15 cellular contexts compared by ENCODE assay signal in the genomic region with DNA sequence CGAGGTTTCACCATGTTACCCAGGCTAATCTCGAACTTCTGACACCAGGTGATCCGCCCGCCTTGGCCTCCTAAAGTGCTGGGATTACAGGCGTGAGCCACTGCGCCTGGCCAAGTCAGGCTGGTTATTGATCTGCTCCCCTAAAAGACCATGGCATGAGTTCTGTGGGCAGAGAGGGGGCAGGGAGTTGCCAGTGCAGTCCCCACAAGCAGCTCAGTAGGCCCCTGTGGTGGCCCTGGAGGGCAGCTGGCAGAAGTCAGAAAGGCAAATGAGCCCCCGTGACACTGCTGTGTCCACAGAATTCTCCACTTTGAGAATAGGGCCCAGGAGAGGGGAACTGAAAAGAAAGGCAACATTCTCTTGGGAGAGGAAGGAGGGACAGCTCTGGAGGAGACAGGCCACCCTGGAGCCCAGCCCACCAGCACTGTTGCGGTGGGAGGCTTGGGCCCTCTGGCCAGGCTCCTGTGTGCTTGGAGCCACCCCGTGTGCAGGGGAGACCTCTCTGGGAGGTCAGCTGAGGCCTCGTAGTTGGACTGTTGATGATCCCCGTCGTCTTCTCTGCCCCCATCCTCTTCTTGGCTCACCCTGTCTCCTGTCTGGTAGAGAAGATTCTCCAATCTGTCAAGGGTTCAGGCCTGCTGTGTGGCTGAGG. TPM values are rescaled to one million over a fixed set of nuclear protein-coding genes. Genes with fewer than 3 reads are reported as not detected.
DNase-seq lines count a peak whose midpoint lies in the region; ATAC-seq and TF ChIP-seq lines count a peak whose summit lies in the region.
"Had no signal": no experiment of that assay in that cellular context is flagged by ENCODE, and none has a peak within 500 bp of the region (broad histone marks: within the 10 kb centered on the region; RNA-seq: fewer than 3 reads in every experiment).

No MANE protein-coding gene starts in this region.

- TF ChIP-seq EP300 in sigmoid colon (IDR thresholded peaks at IDR 0.05): no peak

- H3K4me1 ChIP-seq in Peyer's patch: peaks cover 0 to 64% (median 44%) of the 10 kb centered on the region in 4 donors
- peaks cover 19% of the 10 kb centered on the region for H3K4me1 ChIP-seq in fibroblast of lung (ENCODE audit: control insufficient read depth, extremely low read depth, insufficient read depth, low read length)
- peaks cover 0 to 69% (median 66%) of the 10 kb centered on the region in 4 donors for H3K4me1 ChIP-seq in sigmoid colon
- peaks cover 5% of the 10 kb centered on the region; the same call in 1 of the 2 replicates for H3K4me1 ChIP-seq in BE2C
- peaks cover 46% of the 10 kb centered on the region for H3K4me1 ChIP-seq in Karpas-422 (ENCODE audit: low read length)

- H3K27ac ChIP-seq in Peyer's patch: peak overlapping the region in 3 of 4 donors; percentile 49 to 88 (median 85)
- peak overlapping the region; percentile 31 for H3K27ac ChIP-seq in fibroblast of lung (ENCODE audit: insufficient read depth, low read length)
- H3K27ac ChIP-seq in sigmoid colon: peak overlapping the region; percentile 83 to 98 (median 94)
- H3K27ac ChIP-seq in Karpas-422 (ENCODE audit: low read length): no peak overlapping the region

- WGBS in sigmoid colon, 2 donors: 74 to 82% methylated on average over 12 of the region's 12 CpGs

- TF ChIP-seq CTCF in CD14-positive monocyte (IDR thresholded peaks at IDR 0.05) (no peak), Peyer's patch (IDR thresholded peaks at IDR 0.05) (no peak), fibroblast of lung (conservative IDR thresholded peaks at IDR 0.05 in 1 of 2, IDR thresholded peaks at IDR 0.05 in 1 of 2; ENCODE audit: low read depth in 1 of 2, low read length in 2 of 2) (no peak), sigmoid colon (IDR thresholded peaks at IDR 0.05) (no peak), BE2C (IDR thresholded peaks at IDR 0.05; ENCODE audit: low read depth, low read length) (no peak)

- H3K4me3 ChIP-seq in Peyer's patch (no peak overlapping the region), fibroblast of lung (replicated peaks in 1 of 4; ENCODE audit: control extremely low read depth in 1 of 4, insufficient read depth in 1 of 4, low read depth in 3 of 4, low read length in 4 of 4) (no peak overlapping the region), sigmoid colon (no peak overlapping the region), BE2C (ENCODE audit: low read depth, low read length) (no peak overlapping the region), Karpas-422 (ENCODE audit: low read length) (no peak overlapping the region)

- DNase-seq in CD14-positive monocyte (ENCODE audit: low spot score) (no peak), Peyer's patch (no peak), fibroblast of lung (ENCODE audit: low read depth in 2 of 2) (no peak), sigmoid colon (no peak), BE2C (no peak), Karpas-422 (no peak)
- DNase-seq: cerebellar nuclear complex; NCI-H524; SK-N-SH; stimulated activated CD4-positive, alpha-beta T cell treated with anti-CD3 and anti-CD28 coated beads, Interleukin-15, amount 100 ng/mL, for 24 hours had no signal

- peak overlapping the region; percentile 99 to 100 (median 99) for H3K27ac Mint-ChIP-seq in CD14-positive monocyte

- peak overlapping the region; percentile 27 for H3K4me2 ChIP-seq in fibroblast of lung (ENCODE audit: extremely low read depth, insufficient read depth, low read length)
- H3K4me2 ChIP-seq in Karpas-422 (ENCODE audit: low read depth, low read length, poor library complexity, severe bottlenecking): no peak overlapping the region

- no peaks in the 10 kb centered on the region for H3K9me2 ChIP-seq in Karpas-422 (replicated peaks; ENCODE audit: insufficient read depth, low read length)
- H3K9me2 ChIP-seq: SK-N-SH had no signal

- TF ChIP-seq POLR2A in Peyer's patch (IDR thresholded peaks at IDR 0.05): no peak
- TF ChIP-seq POLR2A in sigmoid colon (IDR thresholded peaks at IDR 0.05): no peak

- H3K79me2 ChIP-seq in fibroblast of lung (ENCODE audit: control insufficient read depth, insufficient read depth, low read length) (peaks cover 70% of the 10 kb centered on the region), Karpas-422 (ENCODE audit: low read length) (peaks cover 67% of the 10 kb centered on the region)

- H3K9ac ChIP-seq in fibroblast of lung (ENCODE audit: insufficient read depth, low read length): no peak overlapping the region
- no peak overlapping the region for H3K9ac ChIP-seq in Karpas-422 (ENCODE audit: low read length)
- H3K9ac ChIP-seq: SK-N-SH had no signal

- H3K36me3 Mint-ChIP-seq in CD14-positive monocyte: peaks cover 39 to 62% of the 10 kb centered on the region in 2 donors
- H3K36me3 Mint-ChIP-seq: mesothelial cell of epicardium had no signal

- intact Hi-C loops in CD14-positive monocyte (cut with micrococcal nuclease) (loop anchor here in 1 of 2 donors (2.0 kb wide), 1 partner anchor 23 kb away; no protein-coding TSS in a partner anchor), sigmoid colon (cut with DNase I) (no loop called here)

- H2AFZ ChIP-seq in fibroblast of lung (ENCODE audit: low read length) (no peak overlapping the region), Karpas-422 (ENCODE audit: low read length) (no peak overlapping the region)

- H3K4me3 Mint-ChIP-seq in CD14-positive monocyte: peak overlapping the region; percentile 98 to 99

- H3K9me3 ChIP-seq in Peyer's patch: no peaks in the 10 kb centered on the region
- no peaks in the 10 kb centered on the region for H3K9me3 ChIP-seq in fibroblast of lung (ENCODE audit: control insufficient read depth, insufficient read depth, low read depth, low read length)
- no peaks in the 10 kb centered on the region for H3K9me3 ChIP-seq in sigmoid colon
- H3K9me3 ChIP-seq in BE2C: no peaks in the 10 kb centered on the region
- no peaks in the 10 kb centered on the region for H3K9me3 ChIP-seq in Karpas-422 (ENCODE audit: low read length)
- H3K9me3 ChIP-seq: SK-N-SH had no signal

- H3K27me3 ChIP-seq in Peyer's patch (no peaks in the 10 kb centered on the region), fibroblast of lung (ENCODE audit: control insufficient read depth, insufficient read depth, low read length) (no peaks in the 10 kb centered on the region), sigmoid colon (no peaks in the 10 kb centered on the region), BE2C (no peaks in the 10 kb centered on the region), Karpas-422 (ENCODE audit: low read length) (no peaks in the 10 kb centered on the region)

- ATAC-seq in HG02623 (IDR thresholded peaks at IDR 0.05; ENCODE audit: unreplicated experiment) (no peak), GM18511 (IDR thresholded peaks at IDR 0.05; ENCODE audit: unreplicated experiment) (no peak)

- H3K27me3 Mint-ChIP-seq in CD14-positive monocyte (ENCODE audit: low read depth in 3 of 3): peaks cover 0 to 4% (median 0%) of the 10 kb centered on the region in 3 donors

- H3K9me3 Mint-ChIP-seq in CD14-positive monocyte: peaks cover 0 to 4% (median 0%) of the 10 kb centered on the region in 7 donors
- H3K9me3 Mint-ChIP-seq: mesothelial cell of epicardium had no signal

- H4K20me1 ChIP-seq in fibroblast of lung (ENCODE audit: control insufficient read depth, extremely low read depth, insufficient read depth, low read length): peaks cover 2% of the 10 kb centered on the region
- H4K20me1 ChIP-seq in Karpas-422 (ENCODE audit: insufficient read depth, low read depth, low read length): peaks cover 41% of the 10 kb centered on the region

- peaks cover 62% of the 10 kb centered on the region for H3K4me1 Mint-ChIP-seq in CD14-positive monocyte

- H3K36me3 ChIP-seq in Peyer's patch (peaks cover 0 to 17% (median 0%) of the 10 kb centered on the region in 3 donors), fibroblast of lung (ENCODE audit: control insufficient read depth, insufficient read depth, low read length) (peaks cover 12% of the 10 kb centered on the region), sigmoid colon (peaks cover 0 to 7% (median 0%) of the 10 kb centered on the region in 4 donors), BE2C (peaks cover 15% of the 10 kb centered on the region), Karpas-422 (ENCODE audit: insufficient read depth, low read length) (no peaks in the 10 kb centered on the region)

RNA-seq across cellular contexts. Expression of gene AMDHD2, which starts 2.1 kb away (rescaled TPM):
- polyA plus RNA-seq in CD14-positive monocyte: 1 to 10 TPM; 6.9 to 8.4 TPM
- 100 to 1,000 TPM in 1 of 4 donors, 10 to 100 TPM in 3; 56.0 to 173 (median 83.8) TPM for total RNA-seq in Peyer's patch
- 37.2 and 39.0 TPM in 2 replicates for total RNA-seq in fibroblast of lung
- 10.8 and 12.6 TPM in 2 replicates for polyA plus RNA-seq in fibroblast of lung
- 12.9 and 20.5 TPM in 2 replicates for polyA plus RNA-seq in fibroblast of lung (2012)
- polyA minus RNA-seq in fibroblast of lung (ENCODE audit: low replicate concordance): 13.3 and 19.2 TPM in 2 replicates
- 10 to 100 TPM; 23.3 to 25.3 (median 24.4) TPM for total RNA-seq in sigmoid colon
- 10 to 100 TPM; 21.0 to 39.4 (median 21.5) TPM for polyA plus RNA-seq in sigmoid colon
- 39.4 TPM for polyA plus RNA-seq in BE2C (2012; ENCODE audit: insufficient read depth, insufficient read length, low read depth)
- total RNA-seq in Karpas-422 (2014; rRNA removed; shearing (Covaris generic); ENCODE audit: low replicate concordance): 22.7 and 51.7 TPM in 2 replicates

RNA-seq across cellular contexts. Expression of gene ATP6V0C, which starts 4.3 kb away (rescaled TPM):
- polyA plus RNA-seq in CD14-positive monocyte (100 to 1,000 TPM; 176 to 187 TPM), fibroblast of lung (43.0 and 53.9 TPM in 2 replicates), sigmoid colon (100 to 1,000 TPM in 1 of 3 donors, 10 to 100 TPM in 2; 79.3 to 233 (median 99.0) TPM)
- total RNA-seq in Peyer's patch (100 to 1,000 TPM in 2 of 4 donors, 10 to 100 TPM in 2; 27.2 to 116 (median 101) TPM), fibroblast of lung (5.1 and 11.2 TPM in 2 replicates), sigmoid colon (10 to 100 TPM; 33.2 to 51.5 (median 42.5) TPM)
- polyA plus RNA-seq in fibroblast of lung (2012): 209 and 298 TPM in 2 replicates
- polyA minus RNA-seq in fibroblast of lung (ENCODE audit: low replicate concordance): 97.9 and 117 TPM in 2 replicates
- 645 TPM for polyA plus RNA-seq in BE2C (2012; ENCODE audit: insufficient read depth, insufficient read length, low read depth)
- 29.4 and 30.2 TPM in 2 replicates for total RNA-seq in Karpas-422 (2014; rRNA removed; shearing (Covaris generic); ENCODE audit: low replicate concordance)

RNA-seq across cellular contexts. Expression of gene CEMP1, which starts 13.1 kb away (rescaled TPM):
- under 1 TPM in 1 of 2 donors, not detected in 1; 0.56 TPM for polyA plus RNA-seq in CD14-positive monocyte
- 10 to 100 TPM in 1 of 4 donors, 1 to 10 TPM in 1, not detected in 2; 9.4 to 11.4 TPM for total RNA-seq in Peyer's patch
- total RNA-seq in fibroblast of lung: not detected in 2 replicates
- polyA plus RNA-seq in fibroblast of lung: not detected in 2 replicates
- polyA plus RNA-seq in fibroblast of lung (2012): 1.8 and 2.1 TPM in 2 replicates
- polyA minus RNA-seq in fibroblast of lung (ENCODE audit: low replicate concordance): not detected in 2 replicates
- not detected for total RNA-seq in sigmoid colon
- 1 to 10 TPM in 1 of 3 donors, under 1 TPM in 1, not detected in 1; 0.90 to 1.2 TPM for polyA plus RNA-seq in sigmoid colon
- polyA plus RNA-seq in BE2C (2012; ENCODE audit: insufficient read depth, insufficient read length, low read depth): 4.7 TPM
- 0.43 TPM in 1 of 2 replicates, not detected in the other for total RNA-seq in Karpas-422 (2014; rRNA removed; shearing (Covaris generic); ENCODE audit: low replicate concordance)
- total RNA-seq: activated CD8-positive, alpha-beta memory T cell treated with anti-CD3 and anti-CD28 coated beads for 36 hours; subcutaneous adipose tissue had no signal
- polyA plus RNA-seq: SK-N-SH had no signal

RNA-seq across cellular contexts. Expression of gene PDPK1, which starts 19.7 kb away (rescaled TPM):
- polyA plus RNA-seq in CD14-positive monocyte (10 to 100 TPM; 35.6 to 38.6 TPM), fibroblast of lung (30.7 and 32.1 TPM in 2 replicates), sigmoid colon (10 to 100 TPM; 24.0 to 31.1 (median 31.0) TPM)
- total RNA-seq in Peyer's patch (100 to 1,000 TPM in 1 of 4 donors, 10 to 100 TPM in 3; 38.8 to 128 (median 85.1) TPM), fibroblast of lung (17.7 and 25.9 TPM in 2 replicates), sigmoid colon (10 to 100 TPM; 22.7 to 32.2 (median 31.0) TPM)
- polyA plus RNA-seq in fibroblast of lung (2012): 14.9 and 15.9 TPM in 2 replicates
- 22.7 and 30.4 TPM in 2 replicates for polyA minus RNA-seq in fibroblast of lung (ENCODE audit: low replicate concordance)
- polyA plus RNA-seq in BE2C (2012; ENCODE audit: insufficient read depth, insufficient read length, low read depth): 52.4 TPM
- 24.9 and 49.5 TPM in 2 replicates for total RNA-seq in Karpas-422 (2014; rRNA removed; shearing (Covaris generic); ENCODE audit: low replicate concordance)

RNA-seq across cellular contexts. Expression of gene TBC1D24, which starts 43.2 kb away (rescaled TPM):
- polyA plus RNA-seq in CD14-positive monocyte: 1 to 10 TPM in 1 of 2 donors, under 1 TPM in 1; 0.76 to 2.1 TPM
- 10 to 100 TPM in 3 of 4 donors, 1 to 10 TPM in 1; 5.6 to 16.2 (median 13.6) TPM for total RNA-seq in Peyer's patch
- total RNA-seq in fibroblast of lung: 8.5 and 10.9 TPM in 2 replicates
- polyA plus RNA-seq in fibroblast of lung: 6.3 and 6.7 TPM in 2 replicates
- 7.5 and 8.3 TPM in 2 replicates for polyA plus RNA-seq in fibroblast of lung (2012)
- 14.7 and 21.0 TPM in 2 replicates for polyA minus RNA-seq in fibroblast of lung (ENCODE audit: low replicate concordance)
- total RNA-seq in sigmoid colon: 10 to 100 TPM in 2 of 4 donors, 1 to 10 TPM in 2; 5.9 to 16.1 (median 10.5) TPM
- polyA plus RNA-seq in sigmoid colon: 1 to 10 TPM in 2 of 3 donors, under 1 TPM in 1; 0.60 to 6.5 (median 1.4) TPM
- 27.6 TPM for polyA plus RNA-seq in BE2C (2012; ENCODE audit: insufficient read depth, insufficient read length, low read depth)
- 15.8 and 20.5 TPM in 2 replicates for total RNA-seq in Karpas-422 (2014; rRNA removed; shearing (Covaris generic); ENCODE audit: low replicate concordance)
